In the genomic region with DNA sequence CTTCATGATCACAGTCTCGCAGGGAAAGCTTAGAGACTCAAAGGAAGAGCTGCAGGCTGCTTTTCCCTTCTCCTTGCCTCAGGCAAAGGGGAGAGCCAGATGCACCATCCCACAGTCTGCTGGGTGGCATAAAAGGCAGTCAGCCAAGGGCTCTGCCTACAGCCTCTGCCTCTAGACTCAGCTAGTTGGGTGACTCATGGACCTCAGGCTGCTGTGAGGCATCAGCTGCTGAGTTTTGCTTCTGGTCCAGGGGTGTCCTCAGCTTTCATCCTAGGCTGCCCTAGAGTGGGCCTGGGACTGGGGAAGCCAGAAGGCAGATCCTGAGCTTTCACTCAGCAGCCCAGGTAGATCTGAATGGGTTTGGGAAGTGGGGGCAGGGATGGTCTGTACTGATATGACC, we compare ENCODE assay signal across 11 cellular contexts. TPM values are rescaled to one million over a fixed set of nuclear protein-coding genes. Genes with fewer than 3 reads are reported as not detected.
DNase-seq lines count a peak whose midpoint lies in the region; ATAC-seq, FAIRE-seq and TF ChIP-seq lines count a peak whose summit lies in the region.
"Had no signal": no experiment of that assay in that cellular context is flagged by ENCODE, and none has a peak within 500 bp of the region (broad histone marks: within the 10 kb centered on the region; RNA-seq: fewer than 3 reads in every experiment).

No MANE protein-coding gene starts in this region.

- TF ChIP-seq RAD21 in H1 (IDR thresholded peaks at IDR 0.05 in 1 of 2, conservative IDR thresholded peaks at IDR 0.05 in 1 of 2; ENCODE audit: low read depth in 2 of 2, low read length in 2 of 2): no peak

- 46% methylated on average over 1 of the region's 1 CpG; no CpG with 5 or more reads in 1 of the 2 experiments for WGBS in H1 (ENCODE audit: extremely low coverage in 1 of 2, insufficient coverage in 1 of 2, insufficient read length in 1 of 2, insufficient replicate concordance in 2 of 2, low coverage in 1 of 2, low lambda C conversion rate in 2 of 2, missing lambda C conversion rate in 1 of 2), 2 experiments

- H2BK15ac ChIP-seq in H1 (ENCODE audit: low read length): peak overlapping the region; percentile 88; the same call in 1 of the 2 replicates

- no peaks in the 10 kb centered on the region for H4K20me1 ChIP-seq in H1 (replicated peaks in 1 of 2; ENCODE audit: control insufficient read depth in 1 of 2, insufficient read depth in 2 of 2, low read length in 2 of 2)
- H4K20me1 ChIP-seq in osteoblast (ENCODE audit: insufficient read depth, low read length): no peaks in the 10 kb centered on the region

- no peak overlapping the region for H3K14ac ChIP-seq in H1 (ENCODE audit: insufficient read length)

- ATAC-seq in GM21390 (IDR thresholded peaks at IDR 0.05; ENCODE audit: unreplicated experiment) (no peak), GM18868 (IDR thresholded peaks at IDR 0.05; ENCODE audit: unreplicated experiment) (no peak)

- no peak overlapping the region for H2BK120ac ChIP-seq in H1 (replicated peaks; ENCODE audit: low read depth, low read length)

- no peak overlapping the region for H3K9ac ChIP-seq in H1 (replicated peaks in 1 of 4; ENCODE audit: extremely low read depth in 1 of 4, low read depth in 3 of 4, low read length in 3 of 4)

- H2BK20ac ChIP-seq in H1 (ENCODE audit: low read length): peak overlapping the region; percentile 61

- H3K18ac ChIP-seq in H1 (ENCODE audit: extremely low read depth, low read length): peak overlapping the region; percentile 67

- no peak overlapping the region for H3K27ac ChIP-seq in H1 (ENCODE audit: low read depth, low read length)
- H3K27ac ChIP-seq in osteoblast (ENCODE audit: low read depth, low read length): no peak overlapping the region
- H3K27ac ChIP-seq: right atrium auricular region had no signal

- POLR2A ChIA-PET in H1 (lab: Charles Lee; ENCODE audit: partially characterized antibody): interaction anchor here (1.0 to 1.4 kb wide), 2 partner anchors 11 to 101 kb away, joined by 3 to 5 read pairs; a partner anchor contains a TSS

- H3K4me1 ChIP-seq in H1 (replicated peaks in 1 of 4; ENCODE audit: control insufficient read depth in 3 of 4, insufficient read depth in 4 of 4, low read length in 3 of 4) (peaks cover 5 to 13% (median 7%) of the 10 kb centered on the region in 4 experiments), osteoblast (ENCODE audit: insufficient read depth, low read length) (no peaks in the 10 kb centered on the region)
- H3K4me1 ChIP-seq: right atrium auricular region had no signal

- no peak for TF ChIP-seq POLR2A in H1 (IDR thresholded peaks at IDR 0.05; ENCODE audit: control extremely low read depth in 1 of 2, low read depth in 2 of 2, low read length in 2 of 2)

- H3K79me2 ChIP-seq in H1 (ENCODE audit: control insufficient read depth in 1 of 2, insufficient read depth in 2 of 2, low read length in 2 of 2) (no peaks in the 10 kb centered on the region), osteoblast (ENCODE audit: insufficient read depth, low read length) (no peaks in the 10 kb centered on the region)

- no peak for TF ChIP-seq EP300 in H1 (IDR thresholded peaks at IDR 0.05; ENCODE audit: borderline replicate concordance in 1 of 2, low read depth in 2 of 2, low read length in 2 of 2)

- TF ChIP-seq CTCF in H1 (IDR thresholded peaks at IDR 0.05; ENCODE audit: control extremely low read depth in 1 of 3, insufficient read depth in 1 of 3, low read depth in 1 of 3, low read length in 3 of 3) (no peak), osteoblast (IDR thresholded peaks at IDR 0.05; ENCODE audit: extremely low read depth, low read depth, low read length) (no peak)

- no peak overlapping the region for H4K91ac ChIP-seq in H1 (replicated peaks; ENCODE audit: insufficient read length, low read length)

- H2AFZ ChIP-seq in H1 (ENCODE audit: low read length) (no peak overlapping the region), osteoblast (ENCODE audit: low read length) (no peak overlapping the region)

- no peak overlapping the region for H3K4ac ChIP-seq in H1 (replicated peaks; ENCODE audit: insufficient read length, low read depth, low read length)

- no peak overlapping the region for H2BK5ac ChIP-seq in H1 (ENCODE audit: low read depth, low read length)

- H3K27me3 ChIP-seq in H1 (replicated peaks in 1 of 4; ENCODE audit: control insufficient read depth in 3 of 4, extremely low read depth in 1 of 4, insufficient read depth in 3 of 4, low read length in 3 of 4) (no peaks in the 10 kb centered on the region), osteoblast (ENCODE audit: insufficient read depth, low read length) (peaks cover 21% of the 10 kb centered on the region)
- H3K27me3 ChIP-seq: right atrium auricular region had no signal

- H4K8ac ChIP-seq in H1 (ENCODE audit: extremely low read depth, insufficient read depth, low read length): no peak overlapping the region

- FAIRE-seq in H1 (lab: Jason Lieb, UNC): no peak
- FAIRE-seq: frontal cortex had no signal

- H3K79me1 ChIP-seq in H1 (ENCODE audit: low read depth, low read length): no peaks in the 10 kb centered on the region

- H3K36me3 ChIP-seq in H1 (ENCODE audit: control insufficient read depth in 2 of 4, insufficient read depth in 4 of 4, low read length in 3 of 4) (no peaks in the 10 kb centered on the region), osteoblast (ENCODE audit: insufficient read depth, low read length) (no peaks in the 10 kb centered on the region)
- H3K36me3 ChIP-seq: right atrium auricular region had no signal

- H2AK5ac ChIP-seq in H1 (ENCODE audit: low read depth, low read length): no peak overlapping the region

- H3K4me2 ChIP-seq in H1 (ENCODE audit: insufficient read depth in 1 of 2, low read depth in 2 of 2, low read length in 2 of 2): peak overlapping the region; percentile 1 to 40; a peak in 2 of 4 replicates
- no peak overlapping the region for H3K4me2 ChIP-seq in osteoblast (ENCODE audit: insufficient read depth, low read length)

- H3K23ac ChIP-seq in H1 (ENCODE audit: insufficient read length): no peak overlapping the region

- peak overlapping the region; percentile 55; the same call in 1 of the 2 replicates for H2BK12ac ChIP-seq in H1 (ENCODE audit: low read depth, low read length)

- no peaks in the 10 kb centered on the region for H3K9me3 ChIP-seq in H1 (ENCODE audit: insufficient read depth in 2 of 2, low read depth in 1 of 2, low read length in 1 of 2)
- no peaks in the 10 kb centered on the region for H3K9me3 ChIP-seq in osteoblast (ENCODE audit: low read depth, low read length)
- H3K9me3 ChIP-seq: right atrium auricular region had no signal

- H3K4me3 ChIP-seq in H1 (ENCODE audit: extremely low read depth in 1 of 4, insufficient read depth in 2 of 4, low read depth in 3 of 4, low read length in 4 of 4) (no peak overlapping the region; a peak in 2 of 8 replicates), osteoblast (ENCODE audit: insufficient read depth, low read length) (no peak overlapping the region)
- H3K4me3 ChIP-seq: right atrium auricular region had no signal

- H3K56ac ChIP-seq in H1 (replicated peaks; ENCODE audit: insufficient read length, low read depth, low read length): no peak overlapping the region

- DNase-seq in EL: peak; percentile 90
- DNase-seq in NCI-H1694 (lab: John Stamatoyannopoulos, UW): peak; percentile 69
- no peak for DNase-seq in H1 (ENCODE audit: low read depth in 1 of 2, low spot score in 2 of 2)
- DNase-seq in osteoblast (ENCODE audit: insufficient read length, low spot score, missing footprints): peak; percentile 99
- DNase-seq in SKM-1 (lab: John Stamatoyannopoulos, UW; ENCODE audit: unreplicated experiment): no peak
- no peak for DNase-seq in NCI-H2081 treated with DMSO at 0.1 percent for 48 hours (lab: John Stamatoyannopoulos, UW)
- DNase-seq: activated T-cell treated with anti-CD3 and anti-CD28 coated beads, Interleukin-2, amount 50 U/mL, for 1 hour had no signal

- CTCF ChIA-PET in H1 (lab: Charles Lee; ENCODE audit: partially characterized antibody): interaction anchor here (0.6 to 3.5 kb wide), 16 partner anchors 8 to 1623 kb away, joined by 3 to 35 read pairs (median 5); no protein-coding TSS in a partner anchor

- no peaks in the 10 kb centered on the region for H3K23me2 ChIP-seq in H1 (ENCODE audit: low read depth, low read length)

- no peak overlapping the region for H4K5ac ChIP-seq in H1 (ENCODE audit: insufficient read length, low read depth, low read length)

TF ChIP-seq in H1, 55 proteins besides CTCF, POLR2A, EP300 and RAD21 (continues in another document):
- TF ChIP-seq SP1 (IDR thresholded peaks at IDR 0.05; ENCODE audit: low read depth, low read length) (no peak), EGR1 (IDR thresholded peaks at IDR 0.05; ENCODE audit: borderline replicate concordance, low read depth, low read length) (no peak), RFX5 (IDR thresholded peaks at IDR 0.05; ENCODE audit: borderline replicate concordance, low read depth, low read length) (no peak)

RNA-seq across cellular contexts. Expression of a gene that starts 11.7 kb away (rescaled TPM):
- 0.04 TPM in 1 of 2 replicates, not detected in the other for total RNA-seq in H1 (2021; fragmentation: NEBNext Ultra II Directional; extraction: Animal tissue kit (Norgen Biotek cat#: 25700))
- 0.02 and 0.14 TPM in 2 replicates for polyA plus RNA-seq in H1 (2011; rRNA removed)
- polyA plus RNA-seq in H1 (2011; cell fraction: cytosol; rRNA removed): 0.14 TPM
- 0.27 TPM for polyA plus RNA-seq in H1 (2011; cell fraction: nucleus; rRNA removed)
- 0.08 to 0.29 TPM (median 0.18 TPM) in 4 replicates for polyA plus RNA-seq in H1 (2012, experiment 1 of 2)
- polyA plus RNA-seq in H1 (2012, experiment 2 of 2): 0.04 TPM
- 0.02 TPM for polyA plus RNA-seq in H1 (2013, experiment 1 of 2)
- polyA plus RNA-seq in H1 (2013, experiment 2 of 2): 0.02 TPM
- 0.13 and 0.24 TPM in 2 replicates for polyA minus RNA-seq in H1 (2011; rRNA and poly(A)+ RNA removed)
- not detected for polyA minus RNA-seq in H1 (2011; cell fraction: cytosol; rRNA and poly(A)+ RNA removed)
- not detected for polyA minus RNA-seq in H1 (2011; cell fraction: nucleus; rRNA and poly(A)+ RNA removed)
- under 0.01 TPM in 1 of 2 replicates, not detected in the other for total RNA-seq in osteoblast

Comparison
In these comparisons a context has a peak if more than half of its experiments do, and no peak if none do; other contexts are left out.
1. DNase-seq: peak in EL (single experiment), NCI-H1694 (single experiment) and osteoblast (single experiment); none in H1 (0 of 2), SKM-1 (single experiment) and NCI-H2081 treated with DMSO at 0.1 percent for 48 hours (single experiment).